In genomic region chr10:29144126-29144525, GRCh38 we compare ENCODE assay signal across 26 cellular contexts.
"Had no signal": no experiment of that assay in that cellular context is flagged by ENCODE, and none has a peak within 500 bp of the region (broad histone marks: within the 10 kb centered on the region; RNA-seq: fewer than 3 reads in every experiment).

No MANE protein-coding gene starts in this region.

- H3K4me2 ChIP-seq: neural progenitor cell had no signal

- H3K27ac Mint-ChIP-seq: activated CD4-positive, alpha-beta T cell treated with anti-CD3 and anti-CD28 coated beads, Interleukin-2, amount 10 ng/mL, durations not matched to agents 24 days and 14 days; activated CD8-positive, alpha-beta memory T cell treated with anti-CD3 and anti-CD28 coated beads, Interleukin-2, amount 10 ng/mL, durations not matched to agents 7 days and 5 days; activated CD8-positive, alpha-beta T cell treated with anti-CD3 and anti-CD28 coated beads for 36 hours; activated naive CD8-positive, alpha-beta T cell treated with anti-CD3 and anti-CD28 coated beads, Interleukin-2, amount 50 U/mL, for 24 hours; immature natural killer cell; naive thymus-derived CD8-positive, alpha-beta T cell; neural progenitor cell; progenitor cell of endocrine pancreas; T-helper 1 cell treated with Interleukin-12 subunit alpha and Interleukin-12 subunit beta and Interleukin-4 antibody, amounts not matched to agents 30 μg/mL and 1 μg/mL, for 36 hours had no signal

- H3K9ac ChIP-seq: neural progenitor cell had no signal

- H3K4me1 Mint-ChIP-seq: activated CD4-positive, alpha-beta T cell treated with anti-CD3 and anti-CD28 coated beads, Interleukin-2, amount 10 ng/mL, durations not matched to agents 24 days and 14 days; activated CD8-positive, alpha-beta memory T cell treated with anti-CD3 and anti-CD28 coated beads, Interleukin-2, amount 10 ng/mL, durations not matched to agents 7 days and 5 days; activated naive CD8-positive, alpha-beta T cell treated with anti-CD3 and anti-CD28 coated beads, Interleukin-2, amount 50 U/mL, for 24 hours; immature natural killer cell; neural progenitor cell had no signal

- H3K36me3 Mint-ChIP-seq: activated CD8-positive, alpha-beta memory T cell treated with anti-CD3 and anti-CD28 coated beads, Interleukin-2, amount 10 ng/mL, durations not matched to agents 7 days and 5 days; immature natural killer cell; naive thymus-derived CD8-positive, alpha-beta T cell; neural progenitor cell had no signal

- H3K27me3 ChIP-seq: brain microvascular endothelial cell, colonic mucosa, neural progenitor cell, sigmoid colon, testis, upper lobe of left lung had no signal

- H3K27ac ChIP-seq: brain microvascular endothelial cell, colonic mucosa, left lung, neural progenitor cell, sigmoid colon, spleen, testis, upper lobe of left lung had no signal

- H3K4me3 Mint-ChIP-seq: activated CD4-positive, alpha-beta T cell treated with anti-CD3 and anti-CD28 coated beads, Interleukin-2, amount 10 ng/mL, durations not matched to agents 24 days and 14 days; activated CD8-positive, alpha-beta memory T cell treated with anti-CD3 and anti-CD28 coated beads, Interleukin-2, amount 10 ng/mL, durations not matched to agents 7 days and 5 days; activated CD8-positive, alpha-beta T cell treated with anti-CD3 and anti-CD28 coated beads for 36 hours; activated naive CD8-positive, alpha-beta T cell treated with anti-CD3 and anti-CD28 coated beads, Interleukin-2, amount 50 U/mL, for 24 hours; immature natural killer cell; naive thymus-derived CD8-positive, alpha-beta T cell; neural progenitor cell; T-helper 1 cell treated with Interleukin-12 subunit alpha and Interleukin-12 subunit beta and Interleukin-4 antibody, amounts not matched to agents 30 μg/mL and 1 μg/mL, for 36 hours had no signal

- H3K36me3 ChIP-seq: brain microvascular endothelial cell, colonic mucosa, left lung, neural progenitor cell, sigmoid colon, spleen, upper lobe of left lung had no signal

- H3K9me3 Mint-ChIP-seq: activated CD4-positive, alpha-beta T cell treated with anti-CD3 and anti-CD28 coated beads, Interleukin-2, amount 10 ng/mL, durations not matched to agents 24 days and 14 days; activated CD8-positive, alpha-beta T cell treated with anti-CD3 and anti-CD28 coated beads for 36 hours; activated naive CD8-positive, alpha-beta T cell treated with anti-CD3 and anti-CD28 coated beads, Interleukin-2, amount 50 U/mL, for 24 hours; T-helper 1 cell treated with Interleukin-12 subunit alpha and Interleukin-12 subunit beta and Interleukin-4 antibody, amounts not matched to agents 30 μg/mL and 1 μg/mL, for 36 hours had no signal

- DNase-seq: activated CD4-positive, alpha-beta T cell treated with anti-CD3 and anti-CD28 coated beads, Interleukin-2, amount 10 ng/mL, durations not matched to agents 24 days and 14 days; activated CD8-positive, alpha-beta memory T cell treated with anti-CD3 and anti-CD28 coated beads, Interleukin-2, amount 10 ng/mL, durations not matched to agents 7 days and 5 days; activated CD8-positive, alpha-beta T cell treated with anti-CD3 and anti-CD28 coated beads for 36 hours; activated effector memory CD4-positive, alpha-beta T cell treated with anti-CD3 and anti-CD28 coated beads, Interleukin-2, amount 50 U/mL, for 16 hours; activated naive CD4-positive, alpha-beta T cell treated with anti-CD3 and anti-CD28 coated beads, Interleukin-2, amount 50 U/mL, for 16 hours; activated naive CD8-positive, alpha-beta T cell treated with anti-CD3 and anti-CD28 coated beads, Interleukin-2, amount 50 U/mL, for 24 hours; activated T-cell treated with anti-CD3 and anti-CD28 coated beads for 4 hours; brain microvascular endothelial cell; central memory CD4-positive, alpha-beta T cell; colonic mucosa; foreskin fibroblast; immature natural killer cell; kidney glomerular epithelial cell; left lung; naive thymus-derived CD8-positive, alpha-beta T cell; retina; sigmoid colon; spleen; stimulated activated CD4-positive, alpha-beta T cell treated with anti-CD3 and anti-CD28 coated beads, Interleukin-4, amount 100 ng/mL, for 1 hour; stimulated activated naive CD4-positive, alpha-beta T cell; testis had no signal

- H3K4me3 ChIP-seq: colonic mucosa, left lung, lung, neural progenitor cell, sigmoid colon, spleen, testis, upper lobe of left lung had no signal

- H3K9me3 ChIP-seq: colonic mucosa, left lung, sigmoid colon, spleen, testis, upper lobe of left lung had no signal

- ATAC-seq: activated CD8-positive, alpha-beta memory T cell treated with anti-CD3 and anti-CD28 coated beads, Interleukin-2, amount 10 ng/mL, durations not matched to agents 7 days and 5 days; activated CD8-positive, alpha-beta T cell treated with anti-CD3 and anti-CD28 coated beads for 36 hours; activated naive CD8-positive, alpha-beta T cell treated with anti-CD3 and anti-CD28 coated beads, Interleukin-2, amount 50 U/mL, for 24 hours; left lung; naive thymus-derived CD8-positive, alpha-beta T cell had no signal

- H3K4me1 ChIP-seq: colonic mucosa, left lung, sigmoid colon, spleen, upper lobe of left lung had no signal
